ENCODE assay signal across 12 cellular contexts in the genomic region with DNA sequence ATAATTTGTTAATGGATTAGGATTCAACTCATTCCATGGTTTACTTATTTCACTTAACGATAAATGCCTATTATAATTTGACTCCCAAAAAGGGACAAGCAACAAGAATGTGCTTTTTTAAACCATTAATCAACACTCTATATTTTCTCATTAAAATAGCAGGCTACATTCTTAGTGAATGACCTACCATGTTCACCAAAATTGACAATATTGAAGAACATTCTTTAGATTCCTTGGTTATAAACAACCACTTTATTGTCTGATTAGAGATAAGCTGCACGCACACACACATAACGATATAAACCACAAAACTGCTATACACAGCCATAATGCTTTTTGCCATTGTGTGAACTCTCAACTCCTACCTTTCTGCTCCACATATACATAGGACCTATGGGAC.
"Had no signal": no experiment of that assay in that cellular context is flagged by ENCODE, and none has a peak within 500 bp of the region (broad histone marks: within the 10 kb centered on the region; RNA-seq: fewer than 3 reads in every experiment).

No MANE protein-coding gene starts in this region.

- ATAC-seq: heart left ventricle; left lobe of liver; naive thymus-derived CD4-positive, alpha-beta T cell; right cardiac atrium had no signal

- H3K27ac ChIP-seq: heart left ventricle, thyroid gland had no signal

- H3K4me3 ChIP-seq: heart left ventricle, smooth muscle cell, thyroid gland had no signal

- H3K27me3 ChIP-seq: heart left ventricle, thyroid gland had no signal

- H3K4me1 ChIP-seq: heart left ventricle, thyroid gland had no signal

- H3K9me3 ChIP-seq: heart left ventricle, thyroid gland had no signal

- H3K36me3 ChIP-seq: heart left ventricle, thyroid gland had no signal

- DNase-seq: activated CD4-positive, alpha-beta T cell treated with anti-CD3 and anti-CD28 coated beads, Interleukin-2, amount 10 ng/mL, durations not matched to agents 7 days and 5 days; activated CD4-positive, CD25-positive, alpha-beta regulatory T cell; activated CD8-positive, alpha-beta memory T cell treated with anti-CD3 and anti-CD28 coated beads for 24 hours; activated naive CD4-positive, alpha-beta T cell treated with anti-CD3 and anti-CD28 coated beads for 36 hours; endodermal cell; heart left ventricle; mammary epithelial cell; naive thymus-derived CD4-positive, alpha-beta T cell; right cardiac atrium; thyroid gland had no signal
